8 cellular contexts compared by ENCODE assay signal in the genomic region with DNA sequence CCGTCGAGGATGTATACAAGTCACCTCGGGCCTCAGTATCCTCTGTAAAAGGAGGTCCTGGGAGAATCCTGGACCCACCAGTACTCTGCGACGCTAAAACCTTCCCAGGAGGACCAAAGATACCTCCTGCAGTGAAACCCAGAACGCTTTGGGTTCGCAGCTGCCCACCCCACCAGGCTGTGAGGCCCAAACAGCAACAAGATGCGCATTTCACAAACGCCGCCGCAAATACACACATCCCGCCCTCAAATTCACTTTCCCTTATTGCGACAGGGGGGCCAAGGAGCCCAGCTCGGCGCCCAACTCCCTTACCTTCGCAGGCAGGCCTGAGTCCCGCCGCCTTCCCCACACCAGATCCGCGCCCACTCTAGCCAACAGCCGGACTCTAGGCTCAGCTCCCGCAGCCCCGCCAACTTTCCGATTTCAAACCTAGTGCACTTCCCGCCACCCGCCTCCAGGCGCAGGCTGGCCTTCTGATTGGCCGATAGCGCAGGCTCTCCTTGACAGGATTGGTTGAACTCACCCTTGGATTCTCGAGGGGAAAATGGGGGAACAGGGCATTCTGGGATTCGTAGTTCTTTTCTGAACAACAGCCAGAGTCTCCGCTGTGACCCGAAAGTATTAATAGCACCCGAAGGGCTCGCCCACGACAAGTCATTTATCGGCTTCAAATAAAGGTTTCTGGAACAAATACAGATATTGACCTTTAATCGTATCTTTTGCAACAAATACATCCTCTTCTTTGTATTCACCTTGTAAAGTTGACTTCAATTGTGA. TPM values are rescaled to one million over a fixed set of nuclear protein-coding genes. Genes with fewer than 3 reads are reported as not detected.
DNase-seq lines count a peak whose midpoint lies in the region; ATAC-seq lines count a peak whose summit lies in the region.

A gene with protein sequence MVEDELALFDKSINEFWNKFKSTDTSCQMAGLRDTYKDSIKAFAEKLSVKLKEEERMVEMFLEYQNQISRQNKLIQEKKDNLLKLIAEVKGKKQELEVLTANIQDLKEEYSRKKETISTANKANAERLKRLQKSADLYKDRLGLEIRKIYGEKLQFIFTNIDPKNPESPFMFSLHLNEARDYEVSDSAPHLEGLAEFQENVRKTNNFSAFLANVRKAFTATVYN (minus strand): TSS at position 425 of the 777 bp plus-strand sequence. CDS start 911 bp downstream, outside the sequence.

- peak within 1 kb of the TSS; percentile 65 for H3K4me3 ChIP-seq in effector memory CD4-positive, alpha-beta T cell (ENCODE audit: insufficient read depth, low read depth, low read length, poor library complexity, severe bottlenecking)

- peaks cover 29% of the 10 kb centered on the region for H3K36me3 Mint-ChIP-seq in activated CD8-positive, alpha-beta T cell treated with anti-CD3 and anti-CD28 coated beads, Interleukin-2, amount 10 ng/mL, durations not matched to agents 7 days and 5 days (ENCODE audit: low read depth)

- H3K36me3 ChIP-seq in effector memory CD4-positive, alpha-beta T cell (ENCODE audit: control insufficient read depth, insufficient read depth, low read length), result no peaks in the 10 kb centered on the region

- no peak within 1 kb of the TSS for H3K27ac ChIP-seq in effector memory CD4-positive, alpha-beta T cell (ENCODE audit: insufficient read depth, low read length, poor library complexity, severe bottlenecking)

- peaks cover 25% of the 10 kb centered on the region for H3K27me3 Mint-ChIP-seq in activated CD8-positive, alpha-beta T cell treated with anti-CD3 and anti-CD28 coated beads, Interleukin-2, amount 10 ng/mL, durations not matched to agents 7 days and 5 days (ENCODE audit: low read depth)

- H3K27me3 ChIP-seq in effector memory CD4-positive, alpha-beta T cell (replicated peaks; ENCODE audit: control insufficient read depth, insufficient read depth, low read length, poor library complexity, severe bottlenecking), result no peaks in the 10 kb centered on the region

- POLR2A ChIA-PET in activated CD8-positive, alpha-beta T cell treated with anti-CD3 and anti-CD28 coated beads, Interleukin-2, amount 10 ng/mL, durations not matched to agents 7 days and 5 days (lab: Charles Lee), result no interaction called here

- peaks cover 4% of the 10 kb centered on the region for H3K4me1 ChIP-seq in effector memory CD4-positive, alpha-beta T cell (ENCODE audit: control insufficient read depth, insufficient read depth, low read length, poor library complexity, severe bottlenecking)

- CTCF ChIA-PET in activated CD8-positive, alpha-beta T cell treated with anti-CD3 and anti-CD28 coated beads, Interleukin-2, amount 10 ng/mL, durations not matched to agents 7 days and 5 days (lab: Charles Lee), result interaction anchor here (0.7 kb wide), 1 partner anchor 544 kb away, joined by 3 read pairs; no protein-coding TSS in a partner anchor

- DNase-seq in CMK (ENCODE audit: low read depth), result peak; percentile 73
- peak; percentile 97 for DNase-seq in HPDE6-E6E7 (ENCODE audit: extremely low spot score)
- peak; percentile 14 for DNase-seq in NK-92 (lab: John Stamatoyannopoulos, UW; ENCODE audit: unreplicated experiment)
- DNase-seq in activated CD8-positive, alpha-beta T cell treated with anti-CD3 and anti-CD28 coated beads, Interleukin-2, amount 10 ng/mL, durations not matched to agents 7 days and 5 days, result peak; percentile 95
- DNase-seq in effector memory CD4-positive, alpha-beta T cell, result peak; percentile 74 to 85 (median 79)
- peak; percentile 95 for DNase-seq in medulla oblongata (ENCODE audit: extremely low spot score)
- peak; percentile 75 to 84 (median 81) for DNase-seq in stimulated activated CD4-positive, alpha-beta T cell treated with anti-CD3 and anti-CD28 coated beads, TNF-alpha, amount 100 ng/mL, for 48 hours (ENCODE audit: low read depth in 3 of 3)

- H3K9me3 ChIP-seq in effector memory CD4-positive, alpha-beta T cell (ENCODE audit: control insufficient read depth, low read length), result no peaks in the 10 kb centered on the region

- peak; percentile 100 for ATAC-seq in GM19467 (IDR thresholded peaks at IDR 0.05; ENCODE audit: unreplicated experiment)
- peak; percentile 100 for ATAC-seq in activated CD8-positive, alpha-beta T cell treated with anti-CD3 and anti-CD28 coated beads, Interleukin-2, amount 10 ng/mL, durations not matched to agents 7 days and 5 days

- peaks cover 23% of the 10 kb centered on the region for H3K4me1 Mint-ChIP-seq in activated CD8-positive, alpha-beta T cell treated with anti-CD3 and anti-CD28 coated beads, Interleukin-2, amount 10 ng/mL, durations not matched to agents 7 days and 5 days (ENCODE audit: low read depth)

- no peaks in the 10 kb centered on the region for H3K9me3 Mint-ChIP-seq in activated CD8-positive, alpha-beta T cell treated with anti-CD3 and anti-CD28 coated beads, Interleukin-2, amount 10 ng/mL, durations not matched to agents 7 days and 5 days (ENCODE audit: insufficient read depth)

- H3K4me3 Mint-ChIP-seq in activated CD8-positive, alpha-beta T cell treated with anti-CD3 and anti-CD28 coated beads, Interleukin-2, amount 10 ng/mL, durations not matched to agents 7 days and 5 days, result peak within 1 kb of the TSS; percentile 93

- peak within 1 kb of the TSS; percentile 96 for H3K27ac Mint-ChIP-seq in activated CD8-positive, alpha-beta T cell treated with anti-CD3 and anti-CD28 coated beads, Interleukin-2, amount 10 ng/mL, durations not matched to agents 7 days and 5 days

RNA-seq across cellular contexts. Expression of the gene that starts here (rescaled TPM):
- total RNA-seq in activated CD8-positive, alpha-beta T cell treated with anti-CD3 and anti-CD28 coated beads, Interleukin-2, amount 10 ng/mL, durations not matched to agents 7 days and 5 days, result 10 to 100 TPM; 58.3 to 69.8 TPM

Comparison
In these comparisons a context has a peak if more than half of its experiments do, and no peak if none do; other contexts are left out.
1. DNase-seq: peak in every context shown above with its lines; median percentile 97 in HPDE6-E6E7; 95 in activated CD8-positive, alpha-beta T cell treated with anti-CD3 and anti-CD28 coated beads, Interleukin-2, amount 10 ng/mL, durations not matched to agents 7 days and 5 days; 95 in medulla oblongata; 81 in stimulated activated CD4-positive, alpha-beta T cell treated with anti-CD3 and anti-CD28 coated beads, TNF-alpha, amount 100 ng/mL, for 48 hours; 79 in effector memory CD4-positive, alpha-beta T cell; 73 in CMK; 14 in NK-92.